Comparison of ENCODE assay signal across 12 cellular contexts in genomic region chr12:57738142-57738474, GRCh38. TPM values are rescaled to one million over a fixed set of nuclear protein-coding genes. Genes with fewer than 3 reads are reported as not detected.
A peak's percentile ranks its signal among the peaks of the same experiment; 100 is the strongest.
DNase-seq lines count a peak whose midpoint lies in the region; ATAC-seq and TF ChIP-seq lines count a peak whose summit lies in the region.
"Had no signal": no experiment of that assay in that cellular context is flagged by ENCODE, and none has a peak within 500 bp of the region (broad histone marks: within the 10 kb centered on the region; RNA-seq: fewer than 3 reads in every experiment).

No MANE protein-coding gene starts in this region.

- peak overlapping the region in 3 of 5 experiments; percentile 37 to 90 (median 66) for H3K4me3 Mint-ChIP-seq in brain

- H3K27me3 Mint-ChIP-seq in brain = peaks cover 87% of the 10 kb centered on the region

- H3K4me3 ChIP-seq in H7 (ENCODE audit: insufficient read depth, low read depth, low read length) (peak overlapping the region; percentile 26; the same call in 1 of the 2 replicates), iPS-18a (ENCODE audit: low read length) (peak overlapping the region; percentile 54), skin epidermis (peak overlapping the region in 5 of 7 experiments; percentile 13 to 37 (median 25))

- H3K4me1 ChIP-seq in iPS-18a (ENCODE audit: control insufficient read depth, low read depth, low read length) = peaks cover 16% of the 10 kb centered on the region

- no peak for DNase-seq in H7
- no peak for DNase-seq in DMS79 treated with DMSO at 0.1 percent for 48 hours (lab: John Stamatoyannopoulos, UW)
- no peak for DNase-seq in NCI-H1694 (lab: John Stamatoyannopoulos, UW)
- no peak for DNase-seq in islet precursor cell
- DNase-seq: activated CD4-positive, alpha-beta T cell treated with anti-CD3 and anti-CD28 coated beads for 4 hours; activated effector memory CD4-positive, alpha-beta T cell treated with anti-CD3 and anti-CD28 coated beads, Interleukin-2, amount 50 U/mL, for 16 hours; central memory CD4-positive, alpha-beta T cell had no signal

- no peak overlapping the region for H3K9ac ChIP-seq in iPS-18a (ENCODE audit: low read length)

- H3K27ac ChIP-seq in iPS-18a (ENCODE audit: low read length) = no peak overlapping the region
- peak overlapping the region in 1 of 21 experiments; percentile 21 for H3K27ac ChIP-seq in skin epidermis

- H3K9me3 Mint-ChIP-seq in brain = peaks cover 0 to 5% (median 0%) of the 10 kb centered on the region in 5 experiments

- H3K4me1 Mint-ChIP-seq in brain = peaks cover 58% of the 10 kb centered on the region

- H3K36me3 Mint-ChIP-seq in brain = no peaks in the 10 kb centered on the region

- H3K27me3 ChIP-seq in H7 (ENCODE audit: control insufficient read depth, insufficient read depth, low read length) = peaks cover 92% of the 10 kb centered on the region
- H3K27me3 ChIP-seq in iPS-18a (ENCODE audit: control insufficient read depth, insufficient read depth, low read length) = peaks cover 92% of the 10 kb centered on the region

- TF ChIP-seq CTCF in brain (conservative IDR thresholded peaks at IDR 0.05) = peak in 1 of 2 experiments; percentile 15

- no peak for ATAC-seq in GM21381 (IDR thresholded peaks at IDR 0.05; ENCODE audit: unreplicated experiment)

- H3K9me3 ChIP-seq in iPS-18a (ENCODE audit: control insufficient read depth, low read depth, low read length) = no peaks in the 10 kb centered on the region

- no peak overlapping the region for H3K27ac Mint-ChIP-seq in brain

- no peaks in the 10 kb centered on the region for H3K36me3 ChIP-seq in H7 (replicated peaks; ENCODE audit: control insufficient read depth, insufficient read depth, low read length)
- H3K36me3 ChIP-seq in iPS-18a (ENCODE audit: control insufficient read depth, low read depth, low read length) = no peaks in the 10 kb centered on the region

RNA-seq across cellular contexts. Expression of gene AGAP2, which starts 0.4 kb away (rescaled TPM):
- total RNA-seq in H7 (2014; rRNA removed; shearing (Covaris generic)) = 0.30 and 0.35 TPM in 2 replicates
- polyA plus RNA-seq in brain (ENCODE audit: insufficient read depth, low read depth, low replicate concordance) = 37.8 TPM
- total RNA-seq: NCI-H460 had no signal

RNA-seq across cellular contexts. Expression of gene TSPAN31, which starts 6.7 kb away (rescaled TPM):
- total RNA-seq in H7 (2014; rRNA removed; shearing (Covaris generic)) = 12.9 and 17.6 TPM in 2 replicates
- polyA plus RNA-seq in brain (ENCODE audit: insufficient read depth, low read depth, low replicate concordance) = 38.4 TPM

RNA-seq across cellular contexts. Expression of gene CDK4, which starts 14.0 kb away (rescaled TPM):
- total RNA-seq in H7 (2014; rRNA removed; shearing (Covaris generic)) = 234 and 275 TPM in 2 replicates
- polyA plus RNA-seq in brain (ENCODE audit: insufficient read depth, low read depth, low replicate concordance) = 240 TPM

RNA-seq across cellular contexts. Expression of gene MARCHF9, which starts 16.8 kb away (rescaled TPM):
- total RNA-seq in H7 (2014; rRNA removed; shearing (Covaris generic)) = 1.9 and 4.3 TPM in 2 replicates
- polyA plus RNA-seq in brain (ENCODE audit: insufficient read depth, low read depth, low replicate concordance) = 26.0 TPM

RNA-seq across cellular contexts. Expression of gene CYP27B1, which starts 28.8 kb away (rescaled TPM):
- 0.26 and 0.59 TPM in 2 replicates for total RNA-seq in H7 (2014; rRNA removed; shearing (Covaris generic))
- not detected for polyA plus RNA-seq in brain (ENCODE audit: insufficient read depth, low read depth, low replicate concordance)
